Comparison of ENCODE assay signal across 34 cellular contexts in the genomic region with DNA sequence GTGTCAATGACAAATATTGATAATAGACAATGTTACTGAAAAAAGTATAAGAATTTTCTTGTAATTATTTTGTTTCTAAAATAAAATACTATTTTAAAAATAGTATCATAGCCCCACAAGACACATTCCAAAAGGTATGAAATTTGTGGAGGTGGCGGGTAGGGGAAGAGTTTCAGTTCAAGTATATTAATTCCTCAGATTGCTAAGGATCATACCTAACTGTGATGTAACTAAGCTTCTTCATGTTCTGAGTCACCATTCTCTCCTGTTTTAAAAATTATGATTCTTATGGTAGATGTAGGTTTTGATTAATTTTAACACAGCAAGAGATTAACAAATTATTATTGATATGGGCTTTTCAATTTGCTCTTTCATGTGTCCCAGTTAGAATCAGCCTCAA.
"Had no signal": no experiment of that assay in that cellular context is flagged by ENCODE, and none has a peak within 500 bp of the region (broad histone marks: within the 10 kb centered on the region; RNA-seq: fewer than 3 reads in every experiment).

No MANE protein-coding gene starts in this region.

- H3K4me2 ChIP-seq: KMS-11 had no signal

- H3K9me3 ChIP-seq: MG63 had no signal

- H3K27ac ChIP-seq: KMS-11 had no signal

- H3K36me3 ChIP-seq: MG63 had no signal

- H3K4me3 ChIP-seq: MG63 had no signal

- DNase-seq: Karpas-422, Kasumi-1, MG63, MM.1S, MV-4-11, NCI-H1048, NCI-H1092, NCI-H1092 treated with DMSO at 0.1 percent for 48 hours, NCI-H1105, NCI-H1105 treated with DMSO at 0.1 percent for 48 hours, NCI-H1417, NCI-H1417 treated with DMSO at 0.1 percent for 48 hours, NCI-H1436, NCI-H1436 treated with DMSO at 0.1 percent for 48 hours, NCI-H146, NCI-H1694, NCI-H1694 treated with DMSO at 0.1 percent for 48 hours, NCI-H187, NCI-H187 treated with DMSO at 0.1 percent for 48 hours, NCI-H1930, NCI-H2029, NCI-H2029 treated with DMSO at 0.1 percent for 48 hours, NCI-H2081, NCI-H2081 treated with DMSO at 0.1 percent for 48 hours, NCI-H2107, NCI-H2171, NCI-H2171 treated with DMSO at 0.1 percent for 48 hours, NCI-H2227 treated with DMSO at 0.1 percent for 48 hours, NCI-H226, NCI-H345, NCI-H446, NCI-H446 treated with DMSO at 0.1 percent for 48 hours, NCI-H510A had no signal

- H3K9ac ChIP-seq: KMS-11 had no signal

- H3K27me3 ChIP-seq: MG63 had no signal
